In genomic region chr15:45064386-45064785, GRCh38 we compare ENCODE assay signal across 16 cellular contexts. TPM values are rescaled to one million over a fixed set of nuclear protein-coding genes. Genes with fewer than 3 reads are reported as not detected.
DNase-seq lines count a peak whose midpoint lies in the region; ATAC-seq and TF ChIP-seq lines count a peak whose summit lies in the region.
"Had no signal": no experiment of that assay in that cellular context is flagged by ENCODE, and none has a peak within 500 bp of the region (broad histone marks: within the 10 kb centered on the region; RNA-seq: fewer than 3 reads in every experiment).

No MANE protein-coding gene starts in this region.

- DNase-seq in AG08396 (ENCODE audit: low spot score) = peak; percentile 9
- DNase-seq in LHCN-M2 (ENCODE audit: low read depth) = peak; percentile 26
- peak; percentile 12 to 37 for DNase-seq in cardiac fibroblast (ENCODE audit: low read depth in 2 of 2)
- peak; percentile 51 for DNase-seq in kidney glomerular epithelial cell (lab: John Stamatoyannopoulos, UW)
- no peak for DNase-seq in DMS79 treated with DMSO at 0.1 percent for 48 hours (lab: John Stamatoyannopoulos, UW)
- no peak for DNase-seq in effector CD4-positive, alpha-beta T cell
- DNase-seq in OCI-M2 (lab: John Stamatoyannopoulos, UW; ENCODE audit: unreplicated experiment) = no peak
- no peak for DNase-seq in left ventricle myocardium superior
- DNase-seq: activated CD4-positive, alpha-beta T cell treated with anti-CD3 and anti-CD28 coated beads, Interleukin-2, amount 50 U/mL, for 1 hour; activated naive CD4-positive, alpha-beta T cell treated with anti-CD3 and anti-CD28 coated beads, Interleukin-2, amount 10 ng/mL, durations not matched to agents 7 days and 5 days; activated T-cell treated with anti-CD3 and anti-CD28 coated beads for 4 hours; effector CD8-positive, alpha-beta T cell; NCI-H1092; NCI-H748 treated with DMSO at 0.1 percent for 48 hours had no signal

- H3K4me3 ChIP-seq in cardiac fibroblast (replicated peaks in 1 of 2; ENCODE audit: low read depth in 2 of 2, low read length in 2 of 2) = no peak overlapping the region

- no peak for TF ChIP-seq CTCF in cardiac fibroblast (IDR thresholded peaks at IDR 0.05; ENCODE audit: low read depth, low read length)

- ATAC-seq in left ventricle myocardium superior = no peak
- ATAC-seq: Panc1 had no signal

- intact Hi-C loops in left ventricle myocardium superior (cut with micrococcal nuclease) = no loop called here

RNA-seq across cellular contexts. Expression of gene SORD, which starts 41.4 kb away (rescaled TPM):
- total RNA-seq in LHCN-M2 (2014; rRNA removed) (44.3 and 67.6 TPM in 2 replicates), left ventricle myocardium superior (13.6 TPM)
- 20.5 TPM for polyA plus RNA-seq in LHCN-M2 (2012)

RNA-seq across cellular contexts. Expression of gene DUOX2, which starts 49.6 kb away (rescaled TPM):
- not detected in 2 replicates for total RNA-seq in LHCN-M2 (2014; rRNA removed)
- 0.01 TPM for polyA plus RNA-seq in LHCN-M2 (2012)
- total RNA-seq in left ventricle myocardium superior = 0.05 TPM

RNA-seq across cellular contexts. Expression of gene DUOXA2, which starts 49.7 kb away (rescaled TPM):
- total RNA-seq in LHCN-M2 (2014; rRNA removed) (not detected in 2 replicates), left ventricle myocardium superior (not detected)
- polyA plus RNA-seq in LHCN-M2 (2012) = not detected
- total RNA-seq: cardiac septum had no signal

Comparison
In these comparisons a context has a peak if more than half of its experiments do, and no peak if none do; other contexts are left out.
1. DNase-seq: peak in AG08396 (single experiment), LHCN-M2 (single experiment), cardiac fibroblast (2 of 2) and kidney glomerular epithelial cell (single experiment); none in DMS79 treated with DMSO at 0.1 percent for 48 hours (single experiment), effector CD4-positive, alpha-beta T cell (single experiment), OCI-M2 (single experiment) and left ventricle myocardium superior (single experiment).